In the genomic region with DNA sequence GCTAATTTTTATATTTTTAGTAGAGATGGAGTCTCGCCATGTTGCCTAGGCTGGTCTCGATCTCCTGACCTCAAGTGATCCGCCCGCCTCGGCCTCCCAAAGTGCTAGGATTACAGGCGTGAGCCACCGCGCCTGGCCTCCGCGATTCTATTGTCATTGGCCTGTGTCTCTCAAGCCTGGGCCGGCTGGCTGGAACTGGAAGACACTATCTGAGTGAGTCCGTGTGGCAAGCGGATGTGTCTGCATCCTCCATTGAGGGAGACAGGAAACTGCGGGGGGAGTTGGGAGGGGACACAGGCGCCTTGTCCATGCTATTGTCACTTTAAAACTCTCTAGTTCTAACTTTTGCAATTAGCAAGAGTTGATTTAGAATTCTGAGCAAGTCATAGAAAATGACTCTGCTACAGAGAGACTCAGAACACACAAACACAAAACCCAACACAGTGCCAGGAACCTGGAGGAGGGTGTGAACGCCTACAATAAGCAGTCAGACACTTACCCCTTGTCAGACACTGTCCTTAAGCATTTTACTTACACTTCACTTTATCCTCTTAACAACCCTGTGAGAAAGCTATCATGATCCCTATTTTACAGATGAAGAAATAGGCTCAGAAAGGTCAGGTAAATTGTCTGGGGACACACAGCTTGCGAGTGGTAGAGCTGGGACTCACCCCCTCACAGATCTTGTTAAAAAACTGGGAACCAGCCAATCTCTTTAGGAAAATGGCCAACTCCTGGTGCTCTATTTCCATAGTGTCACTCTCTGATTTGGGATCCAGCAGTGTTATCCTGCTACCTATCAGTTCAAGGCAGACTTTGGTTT, we compare ENCODE assay signal across 9 cellular contexts. TPM values are rescaled to one million over a fixed set of nuclear protein-coding genes. Genes with fewer than 3 reads are reported as not detected.
DNase-seq lines count a peak whose midpoint lies in the region; ATAC-seq and TF ChIP-seq lines count a peak whose summit lies in the region.
"Had no signal": no experiment of that assay in that cellular context is flagged by ENCODE, and none has a peak within 500 bp of the region (broad histone marks: within the 10 kb centered on the region; RNA-seq: fewer than 3 reads in every experiment).

No MANE protein-coding gene starts in this region.

- H3K36me3 Mint-ChIP-seq in activated naive CD4-positive, alpha-beta T cell treated with anti-CD3 and anti-CD28 coated beads, Interleukin-2, amount 50 U/mL, for 72 hours, result peaks cover 8 to 30% of the 10 kb centered on the region in 2 donors

- H3K4me3 ChIP-seq in RWPE2 (ENCODE audit: severe bottlenecking) (no peak overlapping the region), lower leg skin (ENCODE audit: low read depth, poor library complexity, severe bottlenecking) (no peak overlapping the region)
- no peak overlapping the region for H3K4me3 ChIP-seq in effector memory CD4-positive, alpha-beta T cell (ENCODE audit: insufficient read depth, low read depth, low read length, poor library complexity, severe bottlenecking)

- no peaks in the 10 kb centered on the region for H3K9me3 Mint-ChIP-seq in activated naive CD4-positive, alpha-beta T cell treated with anti-CD3 and anti-CD28 coated beads, Interleukin-2, amount 50 U/mL, for 72 hours

- peaks cover 79% of the 10 kb centered on the region for H3K36me3 ChIP-seq in RWPE2 (ENCODE audit: low read depth)
- H3K36me3 ChIP-seq in effector memory CD4-positive, alpha-beta T cell (ENCODE audit: control insufficient read depth, insufficient read depth, low read length), result peaks cover 26% of the 10 kb centered on the region

- in situ Hi-C loops in G401 (cut with HindIII; ENCODE audit: low sequenced_read_pairs), result no loop called here

- TF ChIP-seq POLR2A in lower leg skin (IDR thresholded peaks at IDR 0.05), result no peak

- intact Hi-C loops in lower leg skin (cut with DNase I; ENCODE audit: low total_unique reads), result no loop called here

- no peak overlapping the region for H3K27ac ChIP-seq in RWPE2 (ENCODE audit: poor library complexity, severe bottlenecking)
- H3K27ac ChIP-seq in substantia nigra (ENCODE audit: low read depth, low read length, poor library complexity, severe bottlenecking), result peak overlapping the region; percentile 59
- no peak overlapping the region for H3K27ac ChIP-seq in effector memory CD4-positive, alpha-beta T cell (ENCODE audit: insufficient read depth, low read length, poor library complexity, severe bottlenecking)

- DNase-seq in RWPE2 (ENCODE audit: low spot score) (peak; percentile 70), lower leg skin (ENCODE audit: low spot score in 2 of 2) (peak; percentile 57 to 91), substantia nigra (lab: John Stamatoyannopoulos, UW) (peak in 8 of 49 donors; percentile 20 to 40 (median 30)), NCI-H1417 treated with DMSO at 0.1 percent for 48 hours (lab: John Stamatoyannopoulos, UW) (no peak), G401 (ENCODE audit: low spot score) (no peak)
- DNase-seq in activated naive CD4-positive, alpha-beta T cell treated with anti-CD3 and anti-CD28 coated beads, Interleukin-2, amount 50 U/mL, for 72 hours (ENCODE audit: low spot score in 2 of 2), result peak in 1 of 2 donors; percentile 21
- no peak for DNase-seq in effector memory CD4-positive, alpha-beta T cell
- DNase-seq: H7, OCI-M1 had no signal

- H3K9me3 ChIP-seq in RWPE2 (ENCODE audit: severe bottlenecking), result no peaks in the 10 kb centered on the region
- no peaks in the 10 kb centered on the region for H3K9me3 ChIP-seq in effector memory CD4-positive, alpha-beta T cell (ENCODE audit: control insufficient read depth, low read length)

- H3K4me1 ChIP-seq in RWPE2 (ENCODE audit: insufficient read depth, poor library complexity, severe bottlenecking), result peaks cover 1% of the 10 kb centered on the region
- H3K4me1 ChIP-seq in effector memory CD4-positive, alpha-beta T cell (ENCODE audit: control insufficient read depth, insufficient read depth, low read length, poor library complexity, severe bottlenecking), result no peaks in the 10 kb centered on the region

- peak overlapping the region; percentile 82 to 94 for H3K27ac Mint-ChIP-seq in activated naive CD4-positive, alpha-beta T cell treated with anti-CD3 and anti-CD28 coated beads, Interleukin-2, amount 50 U/mL, for 72 hours

- no peak for ATAC-seq in RWPE2 (ENCODE audit: low read depth)
- peak; percentile 64 to 89 for ATAC-seq in activated naive CD4-positive, alpha-beta T cell treated with anti-CD3 and anti-CD28 coated beads, Interleukin-2, amount 50 U/mL, for 72 hours

- H3K27me3 ChIP-seq in RWPE2 (ENCODE audit: insufficient read depth, poor library complexity, severe bottlenecking), result no peaks in the 10 kb centered on the region
- no peaks in the 10 kb centered on the region for H3K27me3 ChIP-seq in effector memory CD4-positive, alpha-beta T cell (replicated peaks; ENCODE audit: control insufficient read depth, insufficient read depth, low read length, poor library complexity, severe bottlenecking)

- 78 to 83% methylated on average over 17 of the region's 17 CpGs for WGBS in lower leg skin, 2 donors

- TF ChIP-seq CTCF in RWPE2 (IDR thresholded peaks at IDR 0.05; ENCODE audit: poor library complexity, severe bottlenecking) (no peak), lower leg skin (IDR thresholded peaks at IDR 0.05) (no peak)

RNA-seq across cellular contexts. Expression of a gene that starts 38.7 kb away (rescaled TPM):
- total RNA-seq in activated naive CD4-positive, alpha-beta T cell treated with anti-CD3 and anti-CD28 coated beads, Interleukin-2, amount 50 U/mL, for 72 hours, result 100 to 1,000 TPM; 136 to 237 TPM
- total RNA-seq in lower leg skin, result 10 to 100 TPM; 22.1 to 45.9 (median 35.3) TPM
- 35.3 and 124 TPM in 2 replicates for total RNA-seq in G401 (2014; rRNA removed; shearing (Covaris generic))

Comparison
In these comparisons a context has a peak if more than half of its experiments do, and no peak if none do; other contexts are left out.
1. DNase-seq: peak in RWPE2 (single experiment) and lower leg skin (2 of 2); none in effector memory CD4-positive, alpha-beta T cell (0 of 3), NCI-H1417 treated with DMSO at 0.1 percent for 48 hours (single experiment) and G401 (single experiment).